Comparison of ENCODE assay signal across 8 cellular contexts in genomic region chr14:105300542-105301102, GRCh38. TPM values are rescaled to one million over a fixed set of nuclear protein-coding genes. Genes with fewer than 3 reads are reported as not detected.
DNase-seq lines count a peak whose midpoint lies in the region; ATAC-seq and TF ChIP-seq lines count a peak whose summit lies in the region.

A gene with protein sequence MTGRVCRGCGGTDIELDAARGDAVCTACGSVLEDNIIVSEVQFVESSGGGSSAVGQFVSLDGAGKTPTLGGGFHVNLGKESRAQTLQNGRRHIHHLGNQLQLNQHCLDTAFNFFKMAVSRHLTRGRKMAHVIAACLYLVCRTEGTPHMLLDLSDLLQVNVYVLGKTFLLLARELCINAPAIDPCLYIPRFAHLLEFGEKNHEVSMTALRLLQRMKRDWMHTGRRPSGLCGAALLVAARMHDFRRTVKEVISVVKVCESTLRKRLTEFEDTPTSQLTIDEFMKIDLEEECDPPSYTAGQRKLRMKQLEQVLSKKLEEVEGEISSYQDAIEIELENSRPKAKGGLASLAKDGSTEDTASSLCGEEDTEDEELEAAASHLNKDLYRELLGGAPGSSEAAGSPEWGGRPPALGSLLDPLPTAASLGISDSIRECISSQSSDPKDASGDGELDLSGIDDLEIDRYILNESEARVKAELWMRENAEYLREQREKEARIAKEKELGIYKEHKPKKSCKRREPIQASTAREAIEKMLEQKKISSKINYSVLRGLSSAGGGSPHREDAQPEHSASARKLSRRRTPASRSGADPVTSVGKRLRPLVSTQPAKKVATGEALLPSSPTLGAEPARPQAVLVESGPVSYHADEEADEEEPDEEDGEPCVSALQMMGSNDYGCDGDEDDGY (minus strand): TSS chr14:105301001. CDS start chr14:105300629, 372 bp downstream.

- peak within 1 kb of the TSS; percentile 91 for H3K4me3 Mint-ChIP-seq in activated CD4-positive, alpha-beta T cell treated with anti-CD3 and anti-CD28 coated beads, Interleukin-2, amount 10 ng/mL, durations not matched to agents 24 days and 14 days

- POLR2A ChIA-PET in AG04450 (lab: Yijun Ruan, JAX) = interaction anchor here (0.5 to 1.5 kb wide), 13 partner anchors 9 to 379 kb away, joined by 3 to 23 read pairs (median 4); partner anchors contain the start of genes BTBD6, CDCA4 and PACS2

- CTCF ChIA-PET in AG04450 (lab: Charles Lee) = interaction anchor here (1.0 to 1.2 kb wide), 3 partner anchors 51 to 210 kb away, joined by 3 to 6 read pairs (median 4); no protein-coding TSS in a partner anchor

- DNase-seq in AG04450 (ENCODE audit: low read depth, low spot score) = peak; percentile 63
- DNase-seq in NCI-H345 (lab: John Stamatoyannopoulos, UW) = peak; percentile 97
- DNase-seq in activated CD4-positive, alpha-beta T cell treated with anti-CD3 and anti-CD28 coated beads, Interleukin-2, amount 10 ng/mL, durations not matched to agents 24 days and 14 days = peak; percentile 99
- DNase-seq in coronary artery (ENCODE audit: low spot score) = peak; percentile 96
- peak; percentile 98 for DNase-seq in left kidney (ENCODE audit: low read depth, low spot score)
- DNase-seq in stimulated activated CD4-positive, alpha-beta T cell treated with anti-CD3 and anti-CD28 coated beads, Interleukin-2, amount 100 ng/mL, for 24 hours = peak; percentile 98 to 99

- H3K27me3 ChIP-seq in AG04450 (ENCODE audit: control insufficient read depth, insufficient read depth, low read length) = no peaks in the 10 kb centered on the region

- peak within 1 kb of the TSS; percentile 94 for H3K27ac Mint-ChIP-seq in activated CD4-positive, alpha-beta T cell treated with anti-CD3 and anti-CD28 coated beads, Interleukin-2, amount 10 ng/mL, durations not matched to agents 24 days and 14 days

- H3K27ac ChIP-seq in AG04450 (ENCODE audit: low read depth, low read length) = peak within 1 kb of the TSS; percentile 87
- H3K27ac ChIP-seq in coronary artery = peak within 1 kb of the TSS; percentile 85 to 100

- no peaks in the 10 kb centered on the region for H3K27me3 Mint-ChIP-seq in activated CD4-positive, alpha-beta T cell treated with anti-CD3 and anti-CD28 coated beads, Interleukin-2, amount 10 ng/mL, durations not matched to agents 24 days and 14 days

- peaks cover 28% of the 10 kb centered on the region for H3K4me1 Mint-ChIP-seq in activated CD4-positive, alpha-beta T cell treated with anti-CD3 and anti-CD28 coated beads, Interleukin-2, amount 10 ng/mL, durations not matched to agents 24 days and 14 days

- TF ChIP-seq CTCF in AG04450 (IDR thresholded peaks at IDR 0.05; ENCODE audit: low read depth, low read length) (no peak), coronary artery (IDR thresholded peaks at IDR 0.05) (no peak)

- ATAC-seq in GM18873 (IDR thresholded peaks at IDR 0.05; ENCODE audit: low FRiP score, unreplicated experiment) (peak; percentile 67), HG03108 (IDR thresholded peaks at IDR 0.05; ENCODE audit: unreplicated experiment) (peak; percentile 76)

- intact Hi-C loops in activated CD4-positive, alpha-beta T cell treated with anti-CD3 and anti-CD28 coated beads, Interleukin-2, amount 10 ng/mL, durations not matched to agents 24 days and 14 days (cut with micrococcal nuclease) = loop anchor here (1.0 to 2.0 kb wide), 3 partner anchors 15 to 280 kb away; partner anchors contain the start of gene CDCA4

- H3K9me3 Mint-ChIP-seq in activated CD4-positive, alpha-beta T cell treated with anti-CD3 and anti-CD28 coated beads, Interleukin-2, amount 10 ng/mL, durations not matched to agents 24 days and 14 days = no peaks in the 10 kb centered on the region

- H3K36me3 Mint-ChIP-seq in activated CD4-positive, alpha-beta T cell treated with anti-CD3 and anti-CD28 coated beads, Interleukin-2, amount 10 ng/mL, durations not matched to agents 24 days and 14 days (ENCODE audit: low read depth) = peaks cover 9% of the 10 kb centered on the region

- H3K4me3 ChIP-seq in AG04450 (ENCODE audit: low read depth, low read length) (peak within 1 kb of the TSS; percentile 92), coronary artery (peak within 1 kb of the TSS; percentile 83)

- H3K9me3 ChIP-seq in AG04450 (ENCODE audit: control insufficient read depth, insufficient read depth, low read length) = no peaks in the 10 kb centered on the region; the same call in 1 of the 2 replicates

RNA-seq across cellular contexts. Expression of the gene that starts here (rescaled TPM):
- polyA plus RNA-seq in AG04450 (2011; rRNA removed) = 6.3 and 8.1 TPM in 2 replicates
- polyA minus RNA-seq in AG04450 (2011; rRNA and poly(A)+ RNA removed) = 11.1 and 15.6 TPM in 2 replicates
- total RNA-seq in activated CD4-positive, alpha-beta T cell treated with anti-CD3 and anti-CD28 coated beads, Interleukin-2, amount 10 ng/mL, durations not matched to agents 24 days and 14 days = 42.4 and 46.6 TPM in 2 replicates

Comparison
In these comparisons a context has a peak if more than half of its experiments do, and no peak if none do; other contexts are left out.
1. Peak in every context shown above with its lines: DNase-seq, ATAC-seq, H3K4me3 ChIP-seq and H3K27ac ChIP-seq.